ENCODE assay signal across 17 cellular contexts in the genomic region with DNA sequence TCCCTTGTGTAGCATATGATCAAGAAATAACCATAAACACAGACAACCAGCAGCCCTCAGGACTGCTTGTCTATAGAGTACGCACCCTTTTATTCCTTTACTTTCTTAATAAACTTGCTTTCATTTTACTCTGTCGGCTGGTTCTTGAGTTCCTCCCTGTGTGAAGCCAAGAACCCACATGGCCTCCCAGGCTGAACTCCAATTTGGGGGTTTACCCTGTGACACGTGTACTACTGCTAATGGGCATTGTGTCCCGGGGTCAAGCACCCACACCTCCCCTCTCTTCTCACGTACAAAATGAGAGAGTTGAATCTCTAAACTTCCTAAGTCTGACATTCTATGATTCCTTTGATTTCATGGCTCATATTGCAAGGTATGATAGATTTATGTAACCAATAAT. TPM values are rescaled to one million over a fixed set of nuclear protein-coding genes. Genes with fewer than 3 reads are reported as not detected.
DNase-seq lines count a peak whose midpoint lies in the region; ATAC-seq and TF ChIP-seq lines count a peak whose summit lies in the region.
"Had no signal": no experiment of that assay in that cellular context is flagged by ENCODE, and none has a peak within 500 bp of the region (broad histone marks: within the 10 kb centered on the region; RNA-seq: fewer than 3 reads in every experiment).

No MANE protein-coding gene starts in this region.

- no peak for ATAC-seq in HG03439 (IDR thresholded peaks at IDR 0.05; ENCODE audit: unreplicated experiment)
- ATAC-seq: stimulated activated naive CD8-positive, alpha-beta T cell treated with anti-CD3 and anti-CD28 coated beads, Interleukin-15, amount 100 ng/mL, for 72 hours had no signal

- TF ChIP-seq POLR2A in testis (IDR thresholded peaks at IDR 0.05): no peak

- peaks cover 24% of the 10 kb centered on the region for H3K4me1 ChIP-seq in testis
- H3K4me1 ChIP-seq: SJCRH30 had no signal

- H3K27me3 Mint-ChIP-seq in mesothelial cell of epicardium (ENCODE audit: low read depth): no peaks in the 10 kb centered on the region
- H3K27me3 Mint-ChIP-seq: stimulated activated naive CD8-positive, alpha-beta T cell treated with anti-CD3 and anti-CD28 coated beads, Interleukin-15, amount 100 ng/mL, for 72 hours had no signal

- H3K4me1 Mint-ChIP-seq in mesothelial cell of epicardium: peaks cover 34% of the 10 kb centered on the region

- H3K27me3 ChIP-seq in testis: no peaks in the 10 kb centered on the region
- H3K27me3 ChIP-seq: brain microvascular endothelial cell, SJCRH30 had no signal

- no peak overlapping the region for H3K4me3 Mint-ChIP-seq in mesothelial cell of epicardium
- H3K4me3 Mint-ChIP-seq: stimulated activated naive CD8-positive, alpha-beta T cell treated with anti-CD3 and anti-CD28 coated beads, Interleukin-15, amount 100 ng/mL, for 72 hours had no signal

- peak; percentile 54 for DNase-seq in M059J (ENCODE audit: low read depth)
- DNase-seq in dermis blood vessel endothelial cell: peak; percentile 15
- DNase-seq in mesothelial cell of epicardium (ENCODE audit: low spot score in 2 of 2, unreplicated experiment in 2 of 2): no peak
- DNase-seq in testis: no peak
- DNase-seq in stimulated activated CD4-positive, alpha-beta T cell treated with anti-CD3 and anti-CD28 coated beads, Interleukin-2, amount 100 ng/mL, for 48 hours: no peak
- DNase-seq in stimulated activated CD8-positive, alpha-beta memory T cell treated with anti-CD3 and anti-CD28 coated beads, Interleukin-4, amount 100 ng/mL, for 48 hours: no peak
- DNase-seq in activated CD4-positive, alpha-beta T cell treated with anti-CD3 and anti-CD28 coated beads, Interleukin-2, amount 50 U/mL, for 4 hours: no peak
- DNase-seq: activated naive CD4-positive, alpha-beta T cell treated with anti-CD3 and anti-CD28 coated beads, Interleukin-2, amount 50 U/mL, for 16 hours; brain microvascular endothelial cell; foreskin melanocyte; Kasumi-1; NCI-H1694 treated with DMSO at 0.1 percent for 48 hours; SJCRH30; stimulated activated naive CD8-positive, alpha-beta T cell treated with anti-CD3 and anti-CD28 coated beads, Interleukin-15, amount 100 ng/mL, for 72 hours; T1000 had no signal

- H3K27ac Mint-ChIP-seq in mesothelial cell of epicardium: peak overlapping the region; percentile 4
- H3K27ac Mint-ChIP-seq: stimulated activated naive CD8-positive, alpha-beta T cell treated with anti-CD3 and anti-CD28 coated beads, Interleukin-15, amount 100 ng/mL, for 72 hours had no signal

- H3K27ac ChIP-seq in testis: peak overlapping the region; percentile 46 to 47
- H3K27ac ChIP-seq: brain microvascular endothelial cell, SJCRH30 had no signal

- H3K9me3 Mint-ChIP-seq in mesothelial cell of epicardium: no peaks in the 10 kb centered on the region
- H3K9me3 Mint-ChIP-seq: stimulated activated naive CD8-positive, alpha-beta T cell treated with anti-CD3 and anti-CD28 coated beads, Interleukin-15, amount 100 ng/mL, for 72 hours had no signal

- no peaks in the 10 kb centered on the region for H3K9me3 ChIP-seq in testis
- H3K9me3 ChIP-seq: SJCRH30 had no signal

- intact Hi-C loops in testis (cut with DNase I; ENCODE audit: low total_unique reads): no loop called here

- TF ChIP-seq CTCF in mesothelial cell of epicardium (IDR thresholded peaks at IDR 0.05; ENCODE audit: unreplicated experiment) (no peak), testis (IDR thresholded peaks at IDR 0.05) (no peak)

- H3K36me3 Mint-ChIP-seq in mesothelial cell of epicardium: peaks cover 2% of the 10 kb centered on the region

- no peak overlapping the region for H3K4me3 ChIP-seq in testis
- H3K4me3 ChIP-seq: SJCRH30 had no signal

- 48 to 60% methylated on average over 5 of the region's 5 CpGs for whole genome bisulfite sequencing in testis, 2 donors

- no peaks in the 10 kb centered on the region for H3K36me3 ChIP-seq in testis (ENCODE audit: low read depth, missing control alignments)
- H3K36me3 ChIP-seq: SJCRH30 had no signal

RNA-seq across cellular contexts. Expression of gene LAMA4, which starts 9.9 kb away (rescaled TPM):
- total RNA-seq in M059J (2014; rRNA removed; shearing (Covaris generic)): 85.6 and 156 TPM in 2 replicates
- total RNA-seq in dermis blood vessel endothelial cell: 661 and 842 TPM in 2 replicates
- total RNA-seq in mesothelial cell of epicardium: 41.5 to 49.4 TPM (median 46.4 TPM) in 3 replicates
- 10 to 100 TPM; 49.2 to 61.0 TPM for total RNA-seq in testis
- 37.6 TPM for polyA plus RNA-seq in testis (ENCODE audit: insufficient read depth, low read depth, low replicate concordance)
- total RNA-seq: NCI-H460 had no signal

Comparison
In these comparisons a context has a peak if more than half of its experiments do, and no peak if none do; other contexts are left out.
1. DNase-seq: peak in M059J (single experiment) and dermis blood vessel endothelial cell (single experiment); none in mesothelial cell of epicardium (0 of 2), testis (single experiment), stimulated activated CD4-positive, alpha-beta T cell treated with anti-CD3 and anti-CD28 coated beads, Interleukin-2, amount 100 ng/mL, for 48 hours (0 of 2), stimulated activated CD8-positive, alpha-beta memory T cell treated with anti-CD3 and anti-CD28 coated beads, Interleukin-4, amount 100 ng/mL, for 48 hours (single experiment) and activated CD4-positive, alpha-beta T cell treated with anti-CD3 and anti-CD28 coated beads, Interleukin-2, amount 50 U/mL, for 4 hours (0 of 2).